1 cellular context compared by ENCODE assay signal in the genomic region with DNA sequence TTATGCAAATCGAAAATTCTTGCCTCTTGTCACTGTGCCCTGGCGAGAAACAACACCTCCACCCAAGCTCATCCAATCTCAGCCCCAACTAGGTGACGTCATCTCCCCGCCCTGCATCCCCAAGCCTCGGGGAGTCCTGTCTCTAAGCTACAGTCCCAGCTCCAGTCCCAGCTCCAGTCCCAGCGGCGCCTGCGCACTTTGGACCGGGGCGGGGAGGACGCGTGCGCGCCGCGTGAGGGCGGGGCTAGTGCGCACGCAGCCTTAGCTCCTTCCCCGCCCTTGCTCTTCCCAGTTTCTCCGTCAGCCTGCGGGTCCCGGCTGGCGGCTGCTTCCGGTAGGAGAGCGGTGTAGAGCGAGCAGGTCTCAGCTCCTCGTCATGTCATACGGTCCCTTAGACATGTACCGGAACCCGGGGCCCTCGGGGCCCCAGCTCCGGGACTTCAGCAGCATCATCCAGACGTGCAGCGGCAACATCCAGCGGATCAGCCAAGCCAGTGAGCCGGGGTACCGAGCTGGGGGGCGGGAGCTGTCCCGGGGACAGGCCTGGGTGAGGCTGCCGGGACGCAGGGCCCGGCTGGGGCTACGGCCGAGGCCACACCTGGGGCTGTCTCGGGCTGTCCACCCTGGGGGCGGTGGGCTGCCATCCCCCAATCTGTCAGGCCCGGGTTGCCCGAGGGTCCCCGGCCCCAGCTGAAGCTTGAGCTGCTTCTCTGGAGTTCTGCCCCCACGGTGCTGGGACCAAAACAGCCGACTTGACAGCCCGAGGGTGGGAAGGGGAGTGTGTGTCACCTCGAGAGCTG.
TF ChIP-seq lines count a peak whose summit lies in the region.

A gene (plus strand): TSS at position 288 of the 800 bp plus-strand sequence. CDS start 89 bp downstream, at position 377.

TF ChIP-seq in K562, 482 proteins besides CTCF, POLR2A, EP300 and RAD21 (continued from another document and continues in another):
- peak in 1 of 2 experiments; percentile 14; a peak in 1 of 4 replicates for TF ChIP-seq FOXK2 (conservative IDR thresholded peaks at IDR 0.05 in 1 of 2, IDR thresholded peaks at IDR 0.05 in 1 of 2; ENCODE audit: low read depth in 2 of 2)
- no peak for TF ChIP-seq MEF2A (IDR thresholded peaks at IDR 0.05; ENCODE audit: control insufficient read depth, low read depth, low read length)
- TF ChIP-seq, protein P1, sequence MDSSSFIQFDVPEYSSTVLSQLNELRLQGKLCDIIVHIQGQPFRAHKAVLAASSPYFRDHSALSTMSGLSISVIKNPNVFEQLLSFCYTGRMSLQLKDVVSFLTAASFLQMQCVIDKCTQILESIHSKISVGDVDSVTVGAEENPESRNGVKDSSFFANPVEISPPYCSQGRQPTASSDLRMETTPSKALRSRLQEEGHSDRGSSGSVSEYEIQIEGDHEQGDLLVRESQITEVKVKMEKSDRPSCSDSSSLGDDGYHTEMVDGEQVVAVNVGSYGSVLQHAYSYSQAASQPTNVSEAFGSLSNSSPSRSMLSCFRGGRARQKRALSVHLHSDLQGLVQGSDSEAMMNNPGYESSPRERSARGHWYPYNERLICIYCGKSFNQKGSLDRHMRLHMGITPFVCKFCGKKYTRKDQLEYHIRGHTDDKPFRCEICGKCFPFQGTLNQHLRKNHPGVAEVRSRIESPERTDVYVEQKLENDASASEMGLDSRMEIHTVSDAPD (CRISPR knock-in tag; IDR thresholded peaks at IDR 0.05), result no peak
- peak; percentile 99 for TF ChIP-seq NRF1 (conservative IDR thresholded peaks at IDR 0.05 in 1 of 2, IDR thresholded peaks at IDR 0.05 in 1 of 2)
- TF ChIP-seq ZBTB1 (CRISPR knock-in tag; IDR thresholded peaks at IDR 0.05; ENCODE audit: borderline replicate concordance, low read depth), result peak; percentile 79; the same call in 1 of the 2 replicates
- TF ChIP-seq, protein P2, sequence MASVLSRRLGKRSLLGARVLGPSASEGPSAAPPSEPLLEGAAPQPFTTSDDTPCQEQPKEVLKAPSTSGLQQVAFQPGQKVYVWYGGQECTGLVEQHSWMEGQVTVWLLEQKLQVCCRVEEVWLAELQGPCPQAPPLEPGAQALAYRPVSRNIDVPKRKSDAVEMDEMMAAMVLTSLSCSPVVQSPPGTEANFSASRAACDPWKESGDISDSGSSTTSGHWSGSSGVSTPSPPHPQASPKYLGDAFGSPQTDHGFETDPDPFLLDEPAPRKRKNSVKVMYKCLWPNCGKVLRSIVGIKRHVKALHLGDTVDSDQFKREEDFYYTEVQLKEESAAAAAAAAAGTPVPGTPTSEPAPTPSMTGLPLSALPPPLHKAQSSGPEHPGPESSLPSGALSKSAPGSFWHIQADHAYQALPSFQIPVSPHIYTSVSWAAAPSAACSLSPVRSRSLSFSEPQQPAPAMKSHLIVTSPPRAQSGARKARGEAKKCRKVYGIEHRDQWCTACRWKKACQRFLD (CRISPR knock-in tag; IDR thresholded peaks at IDR 0.05), result no peak; the same call in 1 of the 2 replicates
- TF ChIP-seq KLF16 (IDR thresholded peaks at IDR 0.05), result no peak
- TF ChIP-seq ARID2 (IDR thresholded peaks at IDR 0.05), result no peak
- TF ChIP-seq, protein P3, sequence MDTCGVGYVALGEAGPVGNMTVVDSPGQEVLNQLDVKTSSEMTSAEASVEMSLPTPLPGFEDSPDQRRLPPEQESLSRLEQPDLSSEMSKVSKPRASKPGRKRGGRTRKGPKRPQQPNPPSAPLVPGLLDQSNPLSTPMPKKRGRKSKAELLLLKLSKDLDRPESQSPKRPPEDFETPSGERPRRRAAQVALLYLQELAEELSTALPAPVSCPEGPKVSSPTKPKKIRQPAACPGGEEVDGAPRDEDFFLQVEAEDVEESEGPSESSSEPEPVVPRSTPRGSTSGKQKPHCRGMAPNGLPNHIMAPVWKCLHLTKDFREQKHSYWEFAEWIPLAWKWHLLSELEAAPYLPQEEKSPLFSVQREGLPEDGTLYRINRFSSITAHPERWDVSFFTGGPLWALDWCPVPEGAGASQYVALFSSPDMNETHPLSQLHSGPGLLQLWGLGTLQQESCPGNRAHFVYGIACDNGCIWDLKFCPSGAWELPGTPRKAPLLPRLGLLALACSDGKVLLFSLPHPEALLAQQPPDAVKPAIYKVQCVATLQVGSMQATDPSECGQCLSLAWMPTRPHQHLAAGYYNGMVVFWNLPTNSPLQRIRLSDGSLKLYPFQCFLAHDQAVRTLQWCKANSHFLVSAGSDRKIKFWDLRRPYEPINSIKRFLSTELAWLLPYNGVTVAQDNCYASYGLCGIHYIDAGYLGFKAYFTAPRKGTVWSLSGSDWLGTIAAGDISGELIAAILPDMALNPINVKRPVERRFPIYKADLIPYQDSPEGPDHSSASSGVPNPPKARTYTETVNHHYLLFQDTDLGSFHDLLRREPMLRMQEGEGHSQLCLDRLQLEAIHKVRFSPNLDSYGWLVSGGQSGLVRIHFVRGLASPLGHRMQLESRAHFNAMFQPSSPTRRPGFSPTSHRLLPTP (IDR thresholded peaks at IDR 0.05; ENCODE audit: borderline replicate concordance, extremely low read depth, insufficient read length), result no peak
- TF ChIP-seq ZNF316 (IDR thresholded peaks at IDR 0.05), result peak; percentile 32; the same call in 1 of the 2 replicates
- TF ChIP-seq CBX5 (IDR thresholded peaks at IDR 0.05; ENCODE audit: borderline replicate concordance, low read depth), result no peak
- TF ChIP-seq, protein P4, sequence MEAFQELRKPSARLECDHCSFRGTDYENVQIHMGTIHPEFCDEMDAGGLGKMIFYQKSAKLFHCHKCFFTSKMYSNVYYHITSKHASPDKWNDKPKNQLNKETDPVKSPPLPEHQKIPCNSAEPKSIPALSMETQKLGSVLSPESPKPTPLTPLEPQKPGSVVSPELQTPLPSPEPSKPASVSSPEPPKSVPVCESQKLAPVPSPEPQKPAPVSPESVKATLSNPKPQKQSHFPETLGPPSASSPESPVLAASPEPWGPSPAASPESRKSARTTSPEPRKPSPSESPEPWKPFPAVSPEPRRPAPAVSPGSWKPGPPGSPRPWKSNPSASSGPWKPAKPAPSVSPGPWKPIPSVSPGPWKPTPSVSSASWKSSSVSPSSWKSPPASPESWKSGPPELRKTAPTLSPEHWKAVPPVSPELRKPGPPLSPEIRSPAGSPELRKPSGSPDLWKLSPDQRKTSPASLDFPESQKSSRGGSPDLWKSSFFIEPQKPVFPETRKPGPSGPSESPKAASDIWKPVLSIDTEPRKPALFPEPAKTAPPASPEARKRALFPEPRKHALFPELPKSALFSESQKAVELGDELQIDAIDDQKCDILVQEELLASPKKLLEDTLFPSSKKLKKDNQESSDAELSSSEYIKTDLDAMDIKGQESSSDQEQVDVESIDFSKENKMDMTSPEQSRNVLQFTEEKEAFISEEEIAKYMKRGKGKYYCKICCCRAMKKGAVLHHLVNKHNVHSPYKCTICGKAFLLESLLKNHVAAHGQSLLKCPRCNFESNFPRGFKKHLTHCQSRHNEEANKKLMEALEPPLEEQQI (IDR thresholded peaks at IDR 0.05), result no peak
- TF ChIP-seq MTA2 (IDR thresholded peaks at IDR 0.05; ENCODE audit: low read depth), result no peak
- TF ChIP-seq, protein P5, sequence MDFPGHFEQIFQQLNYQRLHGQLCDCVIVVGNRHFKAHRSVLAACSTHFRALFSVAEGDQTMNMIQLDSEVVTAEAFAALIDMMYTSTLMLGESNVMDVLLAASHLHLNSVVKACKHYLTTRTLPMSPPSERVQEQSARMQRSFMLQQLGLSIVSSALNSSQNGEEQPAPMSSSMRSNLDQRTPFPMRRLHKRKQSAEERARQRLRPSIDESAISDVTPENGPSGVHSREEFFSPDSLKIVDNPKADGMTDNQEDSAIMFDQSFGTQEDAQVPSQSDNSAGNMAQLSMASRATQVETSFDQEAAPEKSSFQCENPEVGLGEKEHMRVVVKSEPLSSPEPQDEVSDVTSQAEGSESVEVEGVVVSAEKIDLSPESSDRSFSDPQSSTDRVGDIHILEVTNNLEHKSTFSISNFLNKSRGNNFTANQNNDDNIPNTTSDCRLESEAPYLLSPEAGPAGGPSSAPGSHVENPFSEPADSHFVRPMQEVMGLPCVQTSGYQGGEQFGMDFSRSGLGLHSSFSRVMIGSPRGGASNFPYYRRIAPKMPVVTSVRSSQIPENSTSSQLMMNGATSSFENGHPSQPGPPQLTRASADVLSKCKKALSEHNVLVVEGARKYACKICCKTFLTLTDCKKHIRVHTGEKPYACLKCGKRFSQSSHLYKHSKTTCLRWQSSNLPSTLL (IDR thresholded peaks at IDR 0.05), result no peak
- no peak for TF ChIP-seq EWSR1 (IDR thresholded peaks at IDR 0.05; ENCODE audit: borderline replicate concordance, low read depth, partially characterized antibody)
- peak; percentile 61; the same call in 1 of the 2 replicates for TF ChIP-seq FOXJ2 (tag; IDR thresholded peaks at IDR 0.05)
- TF ChIP-seq LCOR (CRISPR knock-in tag; IDR thresholded peaks at IDR 0.05), result peak; percentile 67
- no peak for TF ChIP-seq HIVEP1 (CRISPR knock-in tag; IDR thresholded peaks at IDR 0.05)
- TF ChIP-seq DIDO1 (tag; IDR thresholded peaks at IDR 0.05; ENCODE audit: low read depth), result no peak
- no peak for TF ChIP-seq ZNF3 (CRISPR knock-in tag; IDR thresholded peaks at IDR 0.05)
- TF ChIP-seq SNIP1 (IDR thresholded peaks at IDR 0.05; ENCODE audit: low read depth), result no peak
- 0 out of 2 replicates have a peak, but pooled peaks have one; percentile 35 for TF ChIP-seq POLR2H (tag; IDR thresholded peaks at IDR 0.05; ENCODE audit: low read depth)
- TF ChIP-seq, protein P6, sequence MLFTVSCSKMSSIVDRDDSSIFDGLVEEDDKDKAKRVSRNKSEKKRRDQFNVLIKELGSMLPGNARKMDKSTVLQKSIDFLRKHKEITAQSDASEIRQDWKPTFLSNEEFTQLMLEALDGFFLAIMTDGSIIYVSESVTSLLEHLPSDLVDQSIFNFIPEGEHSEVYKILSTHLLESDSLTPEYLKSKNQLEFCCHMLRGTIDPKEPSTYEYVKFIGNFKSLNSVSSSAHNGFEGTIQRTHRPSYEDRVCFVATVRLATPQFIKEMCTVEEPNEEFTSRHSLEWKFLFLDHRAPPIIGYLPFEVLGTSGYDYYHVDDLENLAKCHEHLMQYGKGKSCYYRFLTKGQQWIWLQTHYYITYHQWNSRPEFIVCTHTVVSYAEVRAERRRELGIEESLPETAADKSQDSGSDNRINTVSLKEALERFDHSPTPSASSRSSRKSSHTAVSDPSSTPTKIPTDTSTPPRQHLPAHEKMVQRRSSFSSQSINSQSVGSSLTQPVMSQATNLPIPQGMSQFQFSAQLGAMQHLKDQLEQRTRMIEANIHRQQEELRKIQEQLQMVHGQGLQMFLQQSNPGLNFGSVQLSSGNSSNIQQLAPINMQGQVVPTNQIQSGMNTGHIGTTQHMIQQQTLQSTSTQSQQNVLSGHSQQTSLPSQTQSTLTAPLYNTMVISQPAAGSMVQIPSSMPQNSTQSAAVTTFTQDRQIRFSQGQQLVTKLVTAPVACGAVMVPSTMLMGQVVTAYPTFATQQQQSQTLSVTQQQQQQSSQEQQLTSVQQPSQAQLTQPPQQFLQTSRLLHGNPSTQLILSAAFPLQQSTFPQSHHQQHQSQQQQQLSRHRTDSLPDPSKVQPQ (CRISPR knock-in tag; IDR thresholded peaks at IDR 0.05; ENCODE audit: borderline replicate concordance), result no peak
- TF ChIP-seq, protein P7, sequence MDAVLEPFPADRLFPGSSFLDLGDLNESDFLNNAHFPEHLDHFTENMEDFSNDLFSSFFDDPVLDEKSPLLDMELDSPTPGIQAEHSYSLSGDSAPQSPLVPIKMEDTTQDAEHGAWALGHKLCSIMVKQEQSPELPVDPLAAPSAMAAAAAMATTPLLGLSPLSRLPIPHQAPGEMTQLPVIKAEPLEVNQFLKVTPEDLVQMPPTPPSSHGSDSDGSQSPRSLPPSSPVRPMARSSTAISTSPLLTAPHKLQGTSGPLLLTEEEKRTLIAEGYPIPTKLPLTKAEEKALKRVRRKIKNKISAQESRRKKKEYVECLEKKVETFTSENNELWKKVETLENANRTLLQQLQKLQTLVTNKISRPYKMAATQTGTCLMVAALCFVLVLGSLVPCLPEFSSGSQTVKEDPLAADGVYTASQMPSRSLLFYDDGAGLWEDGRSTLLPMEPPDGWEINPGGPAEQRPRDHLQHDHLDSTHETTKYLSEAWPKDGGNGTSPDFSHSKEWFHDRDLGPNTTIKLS (IDR thresholded peaks at IDR 0.05; ENCODE audit: borderline replicate concordance, low read depth), result peak; percentile 45
- no peak for TF ChIP-seq KAT8 (IDR thresholded peaks at IDR 0.05; ENCODE audit: low read depth)
- peak; percentile 56; the same call in 1 of the 2 replicates for TF ChIP-seq ZNF431 (CRISPR knock-in tag; IDR thresholded peaks at IDR 0.05)
- TF ChIP-seq MIER1 (IDR thresholded peaks at IDR 0.05; ENCODE audit: low read depth), result 0 out of 2 replicates have a peak, but pooled peaks have one; percentile 18
- TF ChIP-seq U2AF2 (optimal IDR thresholded peaks at IDR 0.05; ENCODE audit: low read depth, low read length), result no peak
- TF ChIP-seq, protein P8, sequence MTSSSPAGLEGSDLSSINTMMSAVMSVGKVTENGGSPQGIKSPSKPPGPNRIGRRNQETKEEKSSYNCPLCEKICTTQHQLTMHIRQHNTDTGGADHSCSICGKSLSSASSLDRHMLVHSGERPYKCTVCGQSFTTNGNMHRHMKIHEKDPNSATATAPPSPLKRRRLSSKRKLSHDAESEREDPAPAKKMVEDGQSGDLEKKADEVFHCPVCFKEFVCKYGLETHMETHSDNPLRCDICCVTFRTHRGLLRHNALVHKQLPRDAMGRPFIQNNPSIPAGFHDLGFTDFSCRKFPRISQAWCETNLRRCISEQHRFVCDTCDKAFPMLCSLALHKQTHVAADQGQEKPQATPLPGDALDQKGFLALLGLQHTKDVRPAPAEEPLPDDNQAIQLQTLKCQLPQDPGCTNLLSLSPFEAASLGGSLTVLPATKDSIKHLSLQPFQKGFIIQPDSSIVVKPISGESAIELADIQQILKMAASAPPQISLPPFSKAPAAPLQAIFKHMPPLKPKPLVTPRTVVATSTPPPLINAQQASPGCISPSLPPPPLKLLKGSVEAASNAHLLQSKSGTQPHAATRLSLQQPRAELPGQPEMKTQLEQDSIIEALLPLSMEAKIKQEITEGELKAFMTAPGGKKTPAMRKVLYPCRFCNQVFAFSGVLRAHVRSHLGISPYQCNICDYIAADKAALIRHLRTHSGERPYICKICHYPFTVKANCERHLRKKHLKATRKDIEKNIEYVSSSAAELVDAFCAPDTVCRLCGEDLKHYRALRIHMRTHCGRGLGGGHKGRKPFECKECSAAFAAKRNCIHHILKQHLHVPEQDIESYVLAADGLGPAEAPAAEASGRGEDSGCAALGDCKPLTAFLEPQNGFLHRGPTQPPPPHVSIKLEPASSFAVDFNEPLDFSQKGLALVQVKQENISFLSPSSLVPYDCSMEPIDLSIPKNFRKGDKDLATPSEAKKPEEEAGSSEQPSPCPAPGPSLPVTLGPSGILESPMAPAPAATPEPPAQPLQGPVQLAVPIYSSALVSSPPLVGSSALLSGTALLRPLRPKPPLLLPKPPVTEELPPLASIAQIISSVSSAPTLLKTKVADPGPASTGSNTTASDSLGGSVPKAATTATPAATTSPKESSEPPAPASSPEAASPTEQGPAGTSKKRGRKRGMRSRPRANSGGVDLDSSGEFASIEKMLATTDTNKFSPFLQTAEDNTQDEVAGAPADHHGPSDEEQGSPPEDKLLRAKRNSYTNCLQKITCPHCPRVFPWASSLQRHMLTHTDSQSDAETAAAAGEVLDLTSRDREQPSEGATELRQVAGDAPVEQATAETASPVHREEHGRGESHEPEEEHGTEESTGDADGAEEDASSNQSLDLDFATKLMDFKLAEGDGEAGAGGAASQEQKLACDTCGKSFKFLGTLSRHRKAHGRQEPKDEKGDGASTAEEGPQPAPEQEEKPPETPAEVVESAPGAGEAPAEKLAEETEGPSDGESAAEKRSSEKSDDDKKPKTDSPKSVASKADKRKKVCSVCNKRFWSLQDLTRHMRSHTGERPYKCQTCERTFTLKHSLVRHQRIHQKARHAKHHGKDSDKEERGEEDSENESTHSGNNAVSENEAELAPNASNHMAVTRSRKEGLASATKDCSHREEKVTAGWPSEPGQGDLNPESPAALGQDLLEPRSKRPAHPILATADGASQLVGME (CRISPR knock-in tag; IDR thresholded peaks at IDR 0.05), result peak; percentile 98
- TF ChIP-seq CBFA2T2 (conservative IDR thresholded peaks at IDR 0.05), result no peak
- no peak; the same call in 1 of the 2 replicates for TF ChIP-seq RFX5 (IDR thresholded peaks at IDR 0.05; ENCODE audit: low read depth, low read length)
